Comparison of ENCODE assay signal across 9 cellular contexts in genomic region chr3:195580733-195581443, GRCh38. TPM values are rescaled to one million over a fixed set of nuclear protein-coding genes. Genes with fewer than 3 reads are reported as not detected.
A peak's percentile ranks its signal among the peaks of the same experiment; 100 is the strongest.
DNase-seq lines count a peak whose midpoint lies in the region; TF ChIP-seq lines count a peak whose summit lies in the region.
"Had no signal": no experiment of that assay in that cellular context is flagged by ENCODE, and none has a peak within 500 bp of the region (broad histone marks: within the 10 kb centered on the region; RNA-seq: fewer than 3 reads in every experiment).

No MANE protein-coding gene starts in this region.

- H3K9me3 ChIP-seq in AG04450 (ENCODE audit: control insufficient read depth, insufficient read depth, low read length) = no peaks in the 10 kb centered on the region
- H3K9me3 ChIP-seq in H9 (ENCODE audit: control insufficient read depth, low read depth, low read length) = no peaks in the 10 kb centered on the region
- H3K9me3 ChIP-seq in spleen = no peaks in the 10 kb centered on the region

- no peak overlapping the region for H3K9ac ChIP-seq in H9 (ENCODE audit: extremely low read depth, insufficient read length, low read length)

- TF ChIP-seq CTCF in AG04450 (IDR thresholded peaks at IDR 0.05; ENCODE audit: low read depth, low read length) (no peak), dorsolateral prefrontal cortex (IDR thresholded peaks at IDR 0.05 in 54 of 56, conservative IDR thresholded peaks at IDR 0.05 in 2 of 56; ENCODE audit: low read depth in 1 of 56, partially characterized antibody in 56 of 56) (no peak), nephron progenitor cell (IDR thresholded peaks at IDR 0.05) (no peak), H9 (conservative IDR thresholded peaks at IDR 0.05) (no peak), spleen (IDR thresholded peaks at IDR 0.05 in 8 of 11, conservative IDR thresholded peaks at IDR 0.05 in 3 of 11) (no peak)

- peak overlapping the region; percentile 27 for H3K27ac Mint-ChIP-seq in nephron progenitor cell
- H3K27ac Mint-ChIP-seq in H9 = no peak overlapping the region
- H3K27ac Mint-ChIP-seq in immature natural killer cell = no peak overlapping the region

- H3K56ac ChIP-seq in H9 (ENCODE audit: insufficient read length, low read depth, low read length) = no peak overlapping the region

- no peaks in the 10 kb centered on the region for H3K79me1 ChIP-seq in H9 (ENCODE audit: insufficient read depth, low read depth, low read length, poor library complexity, severe bottlenecking)

- no peak overlapping the region for H2BK15ac ChIP-seq in H9 (ENCODE audit: low read depth, low read length)

- no peak overlapping the region for H4K91ac ChIP-seq in H9 (ENCODE audit: insufficient read length, low read depth, low read length)

- H3K4me1 ChIP-seq in H9 (ENCODE audit: insufficient read depth, low read length) (no peaks in the 10 kb centered on the region), spleen (no peaks in the 10 kb centered on the region)

- peaks cover 8% of the 10 kb centered on the region for H3K27me3 Mint-ChIP-seq in nephron progenitor cell (ENCODE audit: low read depth, poor library complexity)
- H3K27me3 Mint-ChIP-seq in H9 (ENCODE audit: low read depth) = no peaks in the 10 kb centered on the region
- peaks cover 2 to 12% (median 5%) of the 10 kb centered on the region in 3 donors for H3K27me3 Mint-ChIP-seq in immature natural killer cell (ENCODE audit: low read depth in 3 of 3)

- no peaks in the 10 kb centered on the region for H4K20me1 ChIP-seq in H9 (ENCODE audit: control insufficient read depth, insufficient read depth, insufficient read length)

- H2BK12ac ChIP-seq in H9 (ENCODE audit: insufficient read length, low read depth, low read length) = no peak overlapping the region

- POLR2A ChIA-PET in AG04450 (lab: Yijun Ruan, JAX) = interaction anchor here (0.6 kb wide), 1 partner anchor 11 kb away, joined by 6 read pairs; no protein-coding TSS in a partner anchor

- no peak overlapping the region for H3K4ac ChIP-seq in H9 (ENCODE audit: low read depth, low read length)

- no peak overlapping the region for H3K23ac ChIP-seq in H9 (ENCODE audit: insufficient read length, low read depth, low read length)

- no peak overlapping the region for H3T11ph ChIP-seq in H9 (ENCODE audit: low read length)

- TF ChIP-seq POLR2A in spleen (IDR thresholded peaks at IDR 0.05) = no peak

- H3K4me1 Mint-ChIP-seq in nephron progenitor cell (peaks cover 22% of the 10 kb centered on the region), H9 (peaks cover 7 to 9% of the 10 kb centered on the region in 2 experiments; a peak in 3 of 4 replicates), immature natural killer cell (peaks cover 0 to 2% of the 10 kb centered on the region in 2 donors)

- H2AFZ ChIP-seq in H9 (ENCODE audit: low read length) = no peak overlapping the region

- no peak overlapping the region for H2BK5ac ChIP-seq in H9 (ENCODE audit: insufficient read length, low read length)

- H3K27me3 ChIP-seq in AG04450 (ENCODE audit: control insufficient read depth, insufficient read depth, low read length) (peaks cover 8% of the 10 kb centered on the region), dorsolateral prefrontal cortex (no peaks in the 10 kb centered on the region), H9 (ENCODE audit: insufficient read depth, low read length) (no peaks in the 10 kb centered on the region), spleen (replicated peaks in 1 of 7) (no peaks in the 10 kb centered on the region)

- H4K8ac ChIP-seq in H9 (replicated peaks; ENCODE audit: insufficient read length, low read depth, low read length) = no peak overlapping the region

- no peak overlapping the region for H3K14ac ChIP-seq in H9 (ENCODE audit: insufficient read depth, low read length)

- no peaks in the 10 kb centered on the region for H3K79me2 ChIP-seq in H9 (ENCODE audit: insufficient read depth, low read length)

- no peak overlapping the region for H4K5ac ChIP-seq in H9 (ENCODE audit: insufficient read length, low read depth, low read length)

- no peaks in the 10 kb centered on the region for H3K9me3 Mint-ChIP-seq in nephron progenitor cell
- H3K9me3 Mint-ChIP-seq in H9 = no peaks in the 10 kb centered on the region
- H3K9me3 Mint-ChIP-seq in immature natural killer cell = no peaks in the 10 kb centered on the region
- H3K9me3 Mint-ChIP-seq: CD4-positive, alpha-beta memory T cell had no signal

- H3K4me3 Mint-ChIP-seq in nephron progenitor cell = no peak overlapping the region
- H3K4me3 Mint-ChIP-seq in H9 = no peak overlapping the region
- H3K4me3 Mint-ChIP-seq in immature natural killer cell = no peak overlapping the region
- H3K4me3 Mint-ChIP-seq: CD4-positive, alpha-beta memory T cell had no signal

- intact Hi-C loops in dorsolateral prefrontal cortex (cut with DNase I) (no loop called here), spleen (cut with DNase I; ENCODE audit: low total_unique reads) (no loop called here)

- CTCF ChIA-PET in AG04450 (lab: Charles Lee) = interaction anchor here (0.5 kb wide), 1 partner anchor 313 kb away, joined by 3 read pairs; no protein-coding TSS in a partner anchor

- no peak overlapping the region for H3K27ac ChIP-seq in AG04450 (ENCODE audit: low read depth, low read length)
- H3K27ac ChIP-seq in dorsolateral prefrontal cortex = peak overlapping the region; percentile 30 to 98 (median 91)
- no peak overlapping the region for H3K27ac ChIP-seq in H9 (ENCODE audit: insufficient read length, low read depth, low read length)
- no peak overlapping the region for H3K27ac ChIP-seq in spleen

- WGBS in H9 (ENCODE audit: extremely low coverage, insufficient read length, low lambda C conversion rate) = no CpG with 5 or more reads among the region's 6 CpGs
- WGBS in spleen, 5 donors = 61 to 73% (median 64%) methylated on average over 6 of the region's 6 CpGs

- no peak overlapping the region for H2BK20ac ChIP-seq in H9 (ENCODE audit: low read depth, low read length, poor library complexity, severe bottlenecking)

- no peaks in the 10 kb centered on the region for H3K23me2 ChIP-seq in H9 (ENCODE audit: insufficient read length, low read depth, low read length, poor library complexity, severe bottlenecking)

- H2AK5ac ChIP-seq in H9 (ENCODE audit: insufficient read length, low read length) = no peak overlapping the region

- no peak overlapping the region for H3K4me2 ChIP-seq in H9 (ENCODE audit: insufficient read depth, insufficient read length, low read length)

- DNase-seq in AG04450 (ENCODE audit: low read depth, low spot score) (peak; percentile 13), LHCN-M2 (ENCODE audit: low read depth) (peak; percentile 17), dorsolateral prefrontal cortex (peak in 4 of 10 donors; percentile 8 to 61 (median 40)), nephron progenitor cell (no peak), H9 (no peak), spleen (no peak), immature natural killer cell (no peak), DMS79 (lab: John Stamatoyannopoulos, UW) (no peak)
- DNase-seq: CD4-positive, alpha-beta memory T cell had no signal

- H3K36me3 ChIP-seq in spleen = no peaks in the 10 kb centered on the region

- no peak overlapping the region for H3K18ac ChIP-seq in H9 (ENCODE audit: insufficient read length, low read depth, low read length)

- H3K4me3 ChIP-seq in AG04450 (ENCODE audit: low read depth, low read length) (no peak overlapping the region), dorsolateral prefrontal cortex (peak overlapping the region; percentile 14 to 76 (median 57)), spleen (no peak overlapping the region)

- H2BK120ac ChIP-seq in H9 (ENCODE audit: low read depth, low read length, poor library complexity, severe bottlenecking) = no peak overlapping the region

- H3K36me3 Mint-ChIP-seq in nephron progenitor cell (ENCODE audit: low read depth) (no peaks in the 10 kb centered on the region), H9 (ENCODE audit: insufficient read depth in 1 of 3, low read depth in 3 of 3) (no peaks in the 10 kb centered on the region), immature natural killer cell (no peaks in the 10 kb centered on the region)
- H3K36me3 Mint-ChIP-seq: CD4-positive, alpha-beta memory T cell had no signal

RNA-seq across cellular contexts. Expression of gene APOD, which starts 2.9 kb away (rescaled TPM):
- 0.41 and 0.56 TPM in 2 replicates for polyA plus RNA-seq in AG04450 (2011; rRNA removed)
- polyA minus RNA-seq in AG04450 (2011; rRNA and poly(A)+ RNA removed) = not detected in 2 replicates
- 2.8 and 3.8 TPM in 2 replicates for total RNA-seq in LHCN-M2 (2014; rRNA removed)
- polyA plus RNA-seq in LHCN-M2 (2012) = 0.81 TPM
- 1,000 to 10,000 TPM in 1 of 120 experiments, 100 to 1,000 TPM in 119; 145 to 1,164 (median 402) TPM for total RNA-seq in dorsolateral prefrontal cortex
- total RNA-seq in H9 (2021) = not detected in 2 replicates
- 1 to 10 TPM; 1.9 to 6.8 (median 3.5) TPM for total RNA-seq in spleen
- polyA plus RNA-seq in spleen = 10 to 100 TPM in 2 of 3 donors, 1 to 10 TPM in 1; 4.6 to 50.5 (median 11.0) TPM
- not detected for polyA plus RNA-seq in immature natural killer cell
- total RNA-seq: CD4-positive, alpha-beta memory T cell had no signal
- polyA plus RNA-seq: CD4-positive, alpha-beta memory T cell had no signal

RNA-seq across cellular contexts. Expression of gene PPP1R2, which starts 37.8 kb away (rescaled TPM):
- polyA plus RNA-seq in AG04450 (2011; rRNA removed) (84.3 and 92.0 TPM in 2 replicates), spleen (10 to 100 TPM; 30.7 to 37.8 (median 34.9) TPM), immature natural killer cell (100 to 1,000 TPM; 118 to 123 (median 120) TPM)
- polyA minus RNA-seq in AG04450 (2011; rRNA and poly(A)+ RNA removed) = 71.0 and 85.3 TPM in 2 replicates
- total RNA-seq in LHCN-M2 (2014; rRNA removed) (27.7 and 30.8 TPM in 2 replicates), dorsolateral prefrontal cortex (10 to 100 TPM; 25.2 to 68.8 (median 47.3) TPM), H9 (2021) (38.3 and 38.8 TPM in 2 replicates), spleen (100 to 1,000 TPM in 1 of 7 donors, 10 to 100 TPM in 6; 52.7 to 168 (median 67.7) TPM)
- polyA plus RNA-seq in LHCN-M2 (2012) = 14.2 TPM

Comparison
In these comparisons a context has a peak if more than half of its experiments do, and no peak if none do; other contexts are left out.
1. DNase-seq: peak in AG04450 (single experiment) and LHCN-M2 (single experiment); none in nephron progenitor cell (single experiment), H9 (single experiment), spleen (single experiment), immature natural killer cell (0 of 3) and DMS79 (single experiment).
2. H3K27ac ChIP-seq: peak in dorsolateral prefrontal cortex (59 of 59); none in AG04450 (single experiment), H9 (single experiment) and spleen (0 of 8).
3. H3K4me3 ChIP-seq: peak in dorsolateral prefrontal cortex (59 of 59); none in AG04450 (single experiment) and spleen (0 of 8).
4. RNA of gene APOD, which starts 2.9 kb away (total RNA-seq): 145 to 1,164 TPM in dorsolateral prefrontal cortex; 1.9 to 6.8 TPM in spleen, 2.8 to 3.8 TPM in LHCN-M2 and not detected in H9; every median in the first group is over 10 times any median in the second.